Comparison of ENCODE assay signal across 10 cellular contexts in genomic region chr10:70664702-70665195, GRCh38. TPM values are rescaled to one million over a fixed set of nuclear protein-coding genes. Genes with fewer than 3 reads are reported as not detected.
DNase-seq lines count a peak whose midpoint lies in the region; ATAC-seq and TF ChIP-seq lines count a peak whose summit lies in the region.
"Had no signal": no experiment of that assay in that cellular context is flagged by ENCODE, and none has a peak within 500 bp of the region (broad histone marks: within the 10 kb centered on the region; RNA-seq: fewer than 3 reads in every experiment).

No MANE protein-coding gene starts in this region.

- H3K4me3 Mint-ChIP-seq in immature natural killer cell: no peak overlapping the region
- H3K4me3 Mint-ChIP-seq: T-helper 2 cell treated with Interferon-gamma antibody and Interleukin-4, amounts not matched to agents 5 μg/mL and 100 μg/mL, for 36 hours had no signal

- no peak for ATAC-seq in GM19035 (IDR thresholded peaks at IDR 0.05; ENCODE audit: unreplicated experiment)

- no peak overlapping the region for H2BK120ac ChIP-seq in mesenchymal stem cell (ENCODE audit: low read depth, low read length)

- H3K4me1 ChIP-seq in mesenchymal stem cell (ENCODE audit: control insufficient read depth, insufficient read depth, low read depth, low read length): peaks cover 17% of the 10 kb centered on the region
- H3K4me1 ChIP-seq: lower lobe of right lung had no signal

- WGBS in mesenchymal stem cell: 12% methylated on average over 6 of the region's 6 CpGs

- H2BK5ac ChIP-seq in mesenchymal stem cell (ENCODE audit: low read depth, low read length, poor library complexity, severe bottlenecking): peak overlapping the region; percentile 97

- H3K27ac Mint-ChIP-seq in immature natural killer cell: no peak overlapping the region
- H3K27ac Mint-ChIP-seq: T-helper 2 cell treated with Interferon-gamma antibody and Interleukin-4, amounts not matched to agents 5 μg/mL and 100 μg/mL, for 36 hours had no signal

- no peak overlapping the region for H4K8ac ChIP-seq in mesenchymal stem cell (ENCODE audit: low read length)

- H4K91ac ChIP-seq in mesenchymal stem cell (ENCODE audit: low read length): peak overlapping the region; percentile 35

- no peak overlapping the region for H3K4ac ChIP-seq in mesenchymal stem cell (ENCODE audit: low read depth in 1 of 2, low read length in 2 of 2)

- H2BK12ac ChIP-seq in mesenchymal stem cell (ENCODE audit: low read length in 2 of 2): peak overlapping the region in 1 of 2 experiments; percentile 49

- peak overlapping the region; percentile 28 to 48 for H3K18ac ChIP-seq in mesenchymal stem cell (ENCODE audit: low read depth in 1 of 2, low read length in 2 of 2)

- no peak for TF ChIP-seq EP300 in Ishikawa (IDR thresholded peaks at IDR 0.05; ENCODE audit: borderline replicate concordance)

- no peaks in the 10 kb centered on the region for H3K27me3 ChIP-seq in mesenchymal stem cell (ENCODE audit: control insufficient read depth in 1 of 2, insufficient read depth in 1 of 2, low read length in 2 of 2)

- TF ChIP-seq CTCF in AG10803 (conservative IDR thresholded peaks at IDR 0.05; ENCODE audit: low read length): no peak

- H3K79me1 ChIP-seq in mesenchymal stem cell (replicated peaks; ENCODE audit: low read length, poor library complexity, severe bottlenecking): peaks cover 2% of the 10 kb centered on the region

- H3K36me3 Mint-ChIP-seq in immature natural killer cell: peaks cover 0 to 7% (median 0%) of the 10 kb centered on the region in 3 donors

- TF ChIP-seq RAD21 in Ishikawa (IDR thresholded peaks at IDR 0.05; ENCODE audit: low read depth): no peak

- H3K9ac ChIP-seq in mesenchymal stem cell (ENCODE audit: low read length): peak overlapping the region; percentile 83

- H2BK15ac ChIP-seq in mesenchymal stem cell (ENCODE audit: low read depth, poor library complexity, severe bottlenecking): no peak overlapping the region

- H3K23ac ChIP-seq in mesenchymal stem cell (ENCODE audit: low read length in 2 of 2): no peak overlapping the region

- no peak overlapping the region for H3K14ac ChIP-seq in mesenchymal stem cell (ENCODE audit: low read length in 2 of 2)

- H3K4me2 ChIP-seq in mesenchymal stem cell (ENCODE audit: low read length, poor library complexity, severe bottlenecking): no peak overlapping the region

- peak overlapping the region; percentile 95 for H3K27ac ChIP-seq in mesenchymal stem cell (ENCODE audit: low read length, poor library complexity, severe bottlenecking)
- H3K27ac ChIP-seq: lower lobe of right lung had no signal

- H2AFZ ChIP-seq in mesenchymal stem cell (ENCODE audit: low read depth, low read length): no peak overlapping the region

- DNase-seq in AG10803 (ENCODE audit: low read depth): peak; percentile 99
- peak; percentile 88 for DNase-seq in brain pericyte (ENCODE audit: low read depth, low spot score)
- peak; percentile 95 for DNase-seq in mesenchymal stem cell
- DNase-seq in stimulated activated CD4-positive, alpha-beta T cell treated with anti-CD3 and anti-CD28 coated beads, Interleukin-2, amount 100 ng/mL, for 24 hours: no peak
- no peak for DNase-seq in NCI-H128 (lab: John Stamatoyannopoulos, UW; ENCODE audit: unreplicated experiment)
- DNase-seq in immature natural killer cell: no peak
- DNase-seq: lower lobe of right lung had no signal

- H2AK5ac ChIP-seq in mesenchymal stem cell (ENCODE audit: low read length, severe bottlenecking): peak overlapping the region; percentile 98

- H3K9me3 ChIP-seq in mesenchymal stem cell (ENCODE audit: control insufficient read depth, low read length): no peaks in the 10 kb centered on the region
- H3K9me3 ChIP-seq: lower lobe of right lung had no signal

- H3K4me1 Mint-ChIP-seq in immature natural killer cell: peaks cover 7 to 8% of the 10 kb centered on the region in 2 donors

- no peaks in the 10 kb centered on the region for H3K36me3 ChIP-seq in mesenchymal stem cell (ENCODE audit: control insufficient read depth in 1 of 2, insufficient read depth in 2 of 2, low read depth in 1 of 2, low read length in 2 of 2)
- H3K36me3 ChIP-seq: lower lobe of right lung had no signal

- no peak overlapping the region for H3K4me3 ChIP-seq in AG10803 (ENCODE audit: low read length)
- H3K4me3 ChIP-seq in mesenchymal stem cell (ENCODE audit: insufficient read depth in 1 of 2, low read depth in 1 of 2, low read length in 2 of 2): peak overlapping the region in 1 of 2 experiments; percentile 4
- H3K4me3 ChIP-seq: lower lobe of right lung had no signal

- peaks cover 0 to 5% (median under 1%) of the 10 kb centered on the region in 3 donors for H3K27me3 Mint-ChIP-seq in immature natural killer cell (ENCODE audit: low read depth in 3 of 3)

- H3K9me3 Mint-ChIP-seq in immature natural killer cell: peaks cover 0 to under 1% (median 0%) of the 10 kb centered on the region in 6 donors
- H3K9me3 Mint-ChIP-seq: T-helper 2 cell treated with Interferon-gamma antibody and Interleukin-4, amounts not matched to agents 5 μg/mL and 100 μg/mL, for 36 hours had no signal

TF ChIP-seq in Ishikawa, 13 proteins besides CTCF, POLR2A, EP300 and RAD21:
- TF ChIP-seq REST (IDR thresholded peaks at IDR 0.05; ENCODE audit: low read depth): no peak
- no peak for TF ChIP-seq TEAD4 (IDR thresholded peaks at IDR 0.05)
- 0 out of 2 replicates have a peak, but pooled peaks have one; percentile 9 for TF ChIP-seq NFIC (IDR thresholded peaks at IDR 0.05)
- TF ChIP-seq CREB1 (IDR thresholded peaks at IDR 0.05; ENCODE audit: low read depth): no peak
- TF ChIP-seq ZBTB7A (IDR thresholded peaks at IDR 0.05; ENCODE audit: low read depth): no peak
- TF ChIP-seq YY1 (IDR thresholded peaks at IDR 0.05; ENCODE audit: low read depth): no peak
- TF ChIP-seq MAX (IDR thresholded peaks at IDR 0.05): no peak

RNA-seq across cellular contexts. Expression of gene ADAMTS14, which starts 7.6 kb away (rescaled TPM):
- 1.3 TPM for polyA plus RNA-seq in mesenchymal stem cell (2013, experiment 1 of 2)
- polyA plus RNA-seq in mesenchymal stem cell (2013, experiment 2 of 2): 1.3 TPM
- polyA plus RNA-seq in immature natural killer cell: under 1 TPM; 0.36 to 0.56 (median 0.37) TPM

Comparison
In these comparisons a context has a peak if more than half of its experiments do, and no peak if none do; other contexts are left out.
1. DNase-seq: peak in AG10803 (single experiment), brain pericyte (single experiment) and mesenchymal stem cell (single experiment); none in stimulated activated CD4-positive, alpha-beta T cell treated with anti-CD3 and anti-CD28 coated beads, Interleukin-2, amount 100 ng/mL, for 24 hours (0 of 2), NCI-H128 (single experiment) and immature natural killer cell (0 of 3).